ENCODE assay signal across 8 cellular contexts in genomic region chr17:29115906-29116651, GRCh38.
DNase-seq lines count a peak whose midpoint lies in the region; ATAC-seq and TF ChIP-seq lines count a peak whose summit lies in the region.

No MANE protein-coding gene starts in this region.

- H3K4me1 ChIP-seq in adipocyte (ENCODE audit: control insufficient read depth, insufficient read depth, low read length) (peaks cover 31% of the 10 kb centered on the region), ascending aorta (peaks cover 3% of the 10 kb centered on the region in 2 donors), sigmoid colon (no peaks in the 10 kb centered on the region)

- H3K27me3 ChIP-seq in adipocyte (replicated peaks; ENCODE audit: control insufficient read depth, insufficient read depth, low read length): no peaks in the 10 kb centered on the region
- no peaks in the 10 kb centered on the region for H3K27me3 ChIP-seq in ascending aorta
- no peaks in the 10 kb centered on the region for H3K27me3 ChIP-seq in sigmoid colon

- TF ChIP-seq EP300 in Ishikawa (IDR thresholded peaks at IDR 0.05; ENCODE audit: borderline replicate concordance) (no peak), sigmoid colon (IDR thresholded peaks at IDR 0.05) (no peak)

- no peak overlapping the region for H3K27ac ChIP-seq in ascending aorta
- H3K27ac ChIP-seq in sigmoid colon: no peak overlapping the region

- intact Hi-C loops in ascending aorta (cut with DNase I): loop anchor here (10.0 kb wide), 1 partner anchor 391 kb away; the partner anchor contains the start of genes NEK8 and TLCD1
- intact Hi-C loops in sigmoid colon (cut with DNase I): no loop called here

- TF ChIP-seq POLR2A in sigmoid colon (IDR thresholded peaks at IDR 0.05): no peak

- peak in 1 of 3 experiments; percentile 18 for TF ChIP-seq CTCF in ascending aorta (IDR thresholded peaks at IDR 0.05)
- peak in 1 of 4 experiments; percentile 25 for TF ChIP-seq CTCF in sigmoid colon (IDR thresholded peaks at IDR 0.05)

- no peak for ATAC-seq in GM21381 (IDR thresholded peaks at IDR 0.05; ENCODE audit: unreplicated experiment)

- DNase-seq in D341Med (ENCODE audit: low spot score) (peak; percentile 88), RPMI8226 (peak; percentile 47), adipocyte (ENCODE audit: low read depth) (peak; percentile 52), left kidney (ENCODE audit: low read depth, low spot score) (peak; percentile 65), ascending aorta (ENCODE audit: low spot score in 2 of 2) (no peak), sigmoid colon (no peak)

- H3K9me3 ChIP-seq in adipocyte (ENCODE audit: control insufficient read depth, low read length) (no peaks in the 10 kb centered on the region), ascending aorta (no peaks in the 10 kb centered on the region), sigmoid colon (no peaks in the 10 kb centered on the region)

- no peak overlapping the region for H3K4me3 ChIP-seq in adipocyte (ENCODE audit: low read length)
- no peak overlapping the region for H3K4me3 ChIP-seq in ascending aorta
- no peak overlapping the region for H3K4me3 ChIP-seq in sigmoid colon

- TF ChIP-seq RAD21 in Ishikawa (IDR thresholded peaks at IDR 0.05; ENCODE audit: low read depth): peak; percentile 55

- H3K36me3 ChIP-seq in adipocyte (ENCODE audit: control insufficient read depth, insufficient read depth, low read length, severe bottlenecking) (peaks cover 24% of the 10 kb centered on the region), ascending aorta (peaks cover 62 to 74% of the 10 kb centered on the region in 2 donors), sigmoid colon (peaks cover 12 to 66% (median 23%) of the 10 kb centered on the region in 4 donors)

- WGBS in sigmoid colon, 2 donors: 63 to 68% methylated on average over 15 of the region's 15 CpGs

- no peak overlapping the region for H3K9ac ChIP-seq in adipocyte (ENCODE audit: low read length)

TF ChIP-seq in Ishikawa, 13 proteins besides CTCF, POLR2A, EP300 and RAD21:
- TF ChIP-seq REST (IDR thresholded peaks at IDR 0.05; ENCODE audit: low read depth): no peak

Comparison
In these comparisons a context has a peak if more than half of its experiments do, and no peak if none do; other contexts are left out.
1. DNase-seq: peak in D341Med (single experiment), RPMI8226 (single experiment), adipocyte (single experiment) and left kidney (single experiment); none in ascending aorta (0 of 2) and sigmoid colon (single experiment).